18 cellular contexts compared by ENCODE assay signal in the genomic region with DNA sequence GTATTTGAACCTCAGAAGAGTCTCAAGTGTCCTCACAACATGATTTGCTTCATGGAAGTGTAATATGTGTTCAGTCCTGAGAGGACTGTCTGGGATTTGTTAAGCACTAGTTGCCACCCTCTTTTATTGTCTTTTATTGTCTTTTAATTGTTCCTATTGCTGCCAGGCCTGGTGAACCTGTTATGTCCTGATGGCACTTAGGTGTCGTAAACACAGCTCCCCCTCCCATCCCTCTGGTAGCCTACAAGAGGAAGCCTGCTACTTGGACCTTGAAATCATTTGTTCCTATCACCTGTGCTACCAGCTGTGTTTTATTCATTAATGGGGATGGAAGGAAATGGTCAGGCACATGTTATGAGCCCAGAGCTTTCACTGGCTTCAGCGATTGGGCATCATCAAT.
"Had no signal": no experiment of that assay in that cellular context is flagged by ENCODE, and none has a peak within 500 bp of the region (broad histone marks: within the 10 kb centered on the region; RNA-seq: fewer than 3 reads in every experiment).

No MANE protein-coding gene starts in this region.

- H3K27ac ChIP-seq: adrenal gland, hepatocyte, pancreas, thoracic aorta, VCaP had no signal

- H3K27me3 Mint-ChIP-seq: dendritic cell treated with granulocyte-macrophage colony-stimulating factor and Interleukin-4, amounts not matched to agents 40 ng/mL and 50 ng/mL, for 4 days; stimulated activated memory B cell treated with anti-CD40 and anti-IgM and Interleukin-4, amounts not matched to agents 10 μg/mL and 1 μg/mL and 100 μg/mL, for 72 hours had no signal

- H3K36me3 ChIP-seq: adrenal gland, pancreas, thoracic aorta had no signal

- H3K27me3 ChIP-seq: adrenal gland, hepatocyte, pancreas had no signal

- H3K4me1 ChIP-seq: adrenal gland, pancreas had no signal

- H3K9me3 ChIP-seq: adrenal gland, pancreas had no signal

- H3K36me3 Mint-ChIP-seq: natural killer cell had no signal

- H3K27ac Mint-ChIP-seq: dendritic cell treated with granulocyte-macrophage colony-stimulating factor and Interleukin-4, amounts not matched to agents 40 ng/mL and 50 ng/mL, for 4 days; stimulated activated memory B cell treated with anti-CD40 and anti-IgM and Interleukin-4, amounts not matched to agents 10 μg/mL and 1 μg/mL and 100 μg/mL, for 72 hours had no signal

- H3K4me3 ChIP-seq: adrenal gland, hepatocyte, pancreas, thoracic aorta had no signal

- DNase-seq: activated CD4-positive, alpha-beta T cell treated with anti-CD3 and anti-CD28 coated beads, Interleukin-2, amount 50 U/mL, for 1 hour; activated CD4-positive, CD25-positive, alpha-beta regulatory T cell treated with anti-CD3 and anti-CD28 coated beads, Interleukin-2, amount 50 U/mL, for 72 hours; activated gamma-delta T cell treated with Interleukin-2 at 50 U/mL for 16 hours; adrenal gland; effector CD8-positive, alpha-beta T cell; foreskin fibroblast; mesenchymal stem cell; natural killer cell; pancreas; stimulated activated CD4-positive, alpha-beta T cell treated with anti-CD3 and anti-CD28 coated beads, Interleukin-4, amount 100 ng/mL, for 4 hours; T-helper 2 cell had no signal

- H3K4me3 Mint-ChIP-seq: dendritic cell treated with granulocyte-macrophage colony-stimulating factor and Interleukin-4, amounts not matched to agents 40 ng/mL and 50 ng/mL, for 4 days; natural killer cell; stimulated activated memory B cell treated with anti-CD40 and anti-IgM and Interleukin-4, amounts not matched to agents 10 μg/mL and 1 μg/mL and 100 μg/mL, for 72 hours had no signal

- H3K9me3 Mint-ChIP-seq: natural killer cell had no signal

- H3K4me1 Mint-ChIP-seq: natural killer cell had no signal

- ATAC-seq: activated naive CD4-positive, alpha-beta T cell treated with anti-CD3 and anti-CD28 coated beads, Interleukin-2, amount 50 U/mL, for 72 hours; natural killer cell; pancreas; sciatic nerve; stimulated activated memory B cell treated with anti-CD40 and anti-IgM and Interleukin-4, amounts not matched to agents 10 μg/mL and 1 μg/mL and 100 μg/mL, for 72 hours had no signal
